In the genomic region with DNA sequence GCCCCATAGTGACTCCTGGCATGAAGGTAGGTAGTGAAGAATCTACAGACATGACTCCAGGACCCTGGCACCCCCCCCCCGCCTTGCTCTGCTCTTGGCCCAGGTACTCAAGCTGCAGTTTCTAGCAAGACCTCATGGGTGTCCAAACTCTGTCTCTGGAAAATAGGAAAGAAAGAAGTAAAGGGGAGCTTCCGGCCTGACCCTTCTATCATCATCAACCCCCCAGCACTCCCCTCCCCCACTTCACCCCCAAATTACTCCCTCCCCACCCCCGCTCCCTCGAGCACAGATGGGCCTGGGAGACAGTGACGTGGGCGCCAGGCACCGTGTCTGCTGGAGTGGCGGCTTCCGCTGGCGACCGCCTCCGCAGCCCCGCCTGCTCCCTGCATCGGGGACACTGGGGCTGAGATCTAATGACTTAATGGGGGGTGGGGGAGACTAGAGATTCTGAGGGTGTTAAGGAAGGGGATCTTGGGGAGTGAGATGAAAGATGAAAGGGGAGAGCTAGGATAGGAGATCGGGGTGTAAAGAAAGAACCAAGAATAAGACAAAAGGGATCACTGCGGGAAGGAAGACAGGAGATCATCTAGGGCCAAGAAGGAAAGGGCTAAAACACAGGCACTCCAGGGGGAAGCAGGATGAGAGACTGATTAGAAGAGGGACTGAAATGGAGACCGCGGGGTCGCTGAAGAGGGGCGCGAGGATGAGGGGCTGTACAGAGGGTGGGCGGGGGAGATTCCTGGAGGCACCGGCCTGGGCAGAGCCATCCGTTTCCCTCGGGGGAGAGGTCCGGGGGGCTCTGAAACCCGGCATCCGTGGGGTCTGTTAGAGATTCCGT, we compare ENCODE assay signal across 8 cellular contexts. TPM values are rescaled to one million over a fixed set of nuclear protein-coding genes. Genes with fewer than 3 reads are reported as not detected.
DNase-seq lines count a peak whose midpoint lies in the region; ATAC-seq and TF ChIP-seq lines count a peak whose summit lies in the region.

No MANE protein-coding gene starts in this region.

- no peaks in the 10 kb centered on the region for H4K20me1 ChIP-seq in smooth muscle cell (ENCODE audit: low read depth)

- no peak for TF ChIP-seq CTCF in smooth muscle cell (IDR thresholded peaks at IDR 0.05; ENCODE audit: borderline replicate concordance, insufficient read depth, poor library complexity, severe bottlenecking)

- H3K4me1 ChIP-seq in NT2/D1 (ENCODE audit: insufficient read depth, insufficient read length), result peaks cover 21% of the 10 kb centered on the region
- peaks cover 31% of the 10 kb centered on the region for H3K4me1 ChIP-seq in smooth muscle cell (ENCODE audit: low read depth)

- H2AFZ ChIP-seq in smooth muscle cell (ENCODE audit: low read depth), result no peak overlapping the region

- DNase-seq in EH (ENCODE audit: low read depth) (peak; percentile 46), NT2/D1 (ENCODE audit: low read depth, low spot score) (no peak), astrocyte of the hippocampus (ENCODE audit: low read depth, low spot score) (peak; percentile 27), smooth muscle cell (lab: John Stamatoyannopoulos, UW; ENCODE audit: unreplicated experiment) (no peak), iPS-NIHi11 (ENCODE audit: low spot score) (no peak)

- no peaks in the 10 kb centered on the region for H3K27me3 ChIP-seq in NT2/D1 (ENCODE audit: insufficient read depth, insufficient read length)
- no peaks in the 10 kb centered on the region for H3K27me3 ChIP-seq in smooth muscle cell (ENCODE audit: low read depth)

- H3K79me2 ChIP-seq in smooth muscle cell (ENCODE audit: low read depth), result no peaks in the 10 kb centered on the region

- H3F3A ChIP-seq in smooth muscle cell (ENCODE audit: low read depth), result peaks cover 24% of the 10 kb centered on the region

- H3K9me3 ChIP-seq in NT2/D1 (ENCODE audit: insufficient read depth, low read length), result no peaks in the 10 kb centered on the region
- H3K9me3 ChIP-seq in iPS-18c (ENCODE audit: control insufficient read depth, insufficient read depth, low read length), result no peaks in the 10 kb centered on the region
- no peaks in the 10 kb centered on the region for H3K9me3 ChIP-seq in smooth muscle cell (replicated peaks; ENCODE audit: low read depth)

- H3K4me2 ChIP-seq in smooth muscle cell, result peak overlapping the region; percentile 86

- H3K27ac ChIP-seq in smooth muscle cell (ENCODE audit: low read depth), result peak overlapping the region; percentile 82

- H3K9ac ChIP-seq in NT2/D1 (ENCODE audit: insufficient read length, low read depth) (peak overlapping the region; percentile 74), smooth muscle cell (ENCODE audit: low read depth) (peak overlapping the region; percentile 80)

- 19% methylated on average over 24 of the region's 29 CpGs for WGBS in smooth muscle cell (ENCODE audit: low lambda C conversion rate)

- ATAC-seq in HG02870 (IDR thresholded peaks at IDR 0.05; ENCODE audit: unreplicated experiment) (no peak), GM19324 (IDR thresholded peaks at IDR 0.05; ENCODE audit: low FRiP score, unreplicated experiment) (no peak)

- H3K36me3 ChIP-seq in NT2/D1 (ENCODE audit: insufficient read depth, insufficient read length, low read length) (peaks cover 21% of the 10 kb centered on the region), smooth muscle cell (ENCODE audit: low read depth) (no peaks in the 10 kb centered on the region)

- H3K4me3 ChIP-seq in NT2/D1 (ENCODE audit: insufficient read length, low read depth), result peak overlapping the region; percentile 73
- H3K4me3 ChIP-seq in iPS-18c (ENCODE audit: insufficient read depth, low read depth, low read length), result peak overlapping the region; percentile 74
- peak overlapping the region; percentile 67 for H3K4me3 ChIP-seq in smooth muscle cell

RNA-seq across cellular contexts. Expression of a gene that starts 1.1 kb away (rescaled TPM):
- total RNA-seq in smooth muscle cell, result 26.8 and 29.6 TPM in 2 replicates
- polyA plus RNA-seq in smooth muscle cell, result 28.4 and 30.5 TPM in 2 replicates

RNA-seq across cellular contexts. Expression of a gene that starts 30.4 kb away (rescaled TPM):
- 0.22 and 0.49 TPM in 2 replicates for total RNA-seq in smooth muscle cell
- polyA plus RNA-seq in smooth muscle cell, result 0.07 and 0.90 TPM in 2 replicates

Comparison
In these comparisons a context has a peak if more than half of its experiments do, and no peak if none do; other contexts are left out.
1. DNase-seq: peak in EH (single experiment) and astrocyte of the hippocampus (single experiment); none in NT2/D1 (single experiment), smooth muscle cell (single experiment) and iPS-NIHi11 (single experiment).
2. Peak in every context shown above with its lines, with median percentiles within 50 percentile points of each other: H3K4me3 ChIP-seq.